16 cellular contexts compared by ENCODE assay signal in the genomic region with DNA sequence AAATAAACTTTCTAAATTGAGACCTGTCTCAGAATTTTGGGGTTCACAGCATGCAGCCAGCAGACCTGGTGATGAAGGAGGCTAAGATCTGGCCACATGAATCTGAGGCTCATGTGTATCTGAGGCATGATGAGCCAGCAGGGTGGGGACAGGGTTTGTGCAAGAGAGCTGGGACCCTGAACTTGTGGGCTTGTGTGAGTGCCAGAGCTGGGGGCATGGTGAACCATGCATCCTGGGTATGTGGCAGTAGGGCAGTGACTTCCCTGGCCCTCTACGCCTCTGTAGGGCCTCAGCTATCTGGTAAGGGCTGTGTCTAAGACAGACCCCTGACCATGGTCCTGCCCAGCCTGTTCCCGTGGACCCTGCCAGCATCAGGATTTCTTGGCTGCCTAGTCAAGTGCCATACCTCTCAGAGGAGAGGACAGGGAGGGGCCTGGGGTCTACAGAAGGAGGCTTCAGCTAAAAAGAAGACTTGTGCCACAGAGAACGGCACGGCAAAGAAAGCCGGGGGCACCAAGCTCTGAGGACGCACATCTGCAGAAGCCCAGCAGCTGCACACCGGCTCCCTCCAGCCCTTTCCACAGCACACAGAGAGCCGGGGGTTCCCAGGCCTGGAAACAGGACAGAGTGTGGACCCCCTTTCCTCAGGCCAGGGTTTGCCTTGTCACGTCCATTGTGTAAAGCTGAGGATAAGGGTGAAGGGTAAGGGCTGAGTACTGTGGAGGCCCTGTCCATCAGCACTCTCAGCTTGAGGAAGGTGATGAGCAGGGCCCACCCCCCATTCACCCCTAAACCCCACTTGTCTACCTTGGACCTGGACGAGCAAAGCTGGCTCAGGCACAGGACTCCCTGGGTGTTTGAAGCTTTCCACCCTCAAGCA.
DNase-seq lines count a peak whose midpoint lies in the region; ATAC-seq, FAIRE-seq and TF ChIP-seq lines count a peak whose summit lies in the region.
"Had no signal": no experiment of that assay in that cellular context is flagged by ENCODE, and none has a peak within 500 bp of the region (broad histone marks: within the 10 kb centered on the region; RNA-seq: fewer than 3 reads in every experiment).

No MANE protein-coding gene starts in this region.

- TF ChIP-seq CTCF in HepG2 (CRISPR knock-in tag; IDR thresholded peaks at IDR 0.05) = no peak
- no peak for TF ChIP-seq CTCF in right lobe of liver (IDR thresholded peaks at IDR 0.05)
- TF ChIP-seq CTCF in coronary artery (IDR thresholded peaks at IDR 0.05) = no peak

- ATAC-seq in HepG2 (no peak), right lobe of liver (no peak), GM21619 (IDR thresholded peaks at IDR 0.05; ENCODE audit: unreplicated experiment) (no peak)
- ATAC-seq in naive thymus-derived CD8-positive, alpha-beta T cell = no peak

- TF ChIP-seq POLR2A in HepG2 (IDR thresholded peaks at IDR 0.05; ENCODE audit: insufficient read depth in 1 of 2, low read depth in 2 of 2, low read length in 2 of 2) (no peak), right lobe of liver (IDR thresholded peaks at IDR 0.05) (no peak)

- WGBS in HepG2 (ENCODE audit: low lambda C conversion rate) = 87% methylated on average over 5 of the region's 10 CpGs
- 72% methylated on average over 6 of the region's 10 CpGs for WGBS in right lobe of liver (ENCODE audit: insufficient coverage, low coverage, low lambda C conversion rate, missing lambda C conversion rate)

- H3K27me3 Mint-ChIP-seq in naive thymus-derived CD8-positive, alpha-beta T cell = peaks cover 39 to 86% (median 51%) of the 10 kb centered on the region in 5 donors

- H3K4me3 ChIP-seq in HepG2 (replicated peaks in 1 of 3; ENCODE audit: insufficient read depth in 1 of 3, low read depth in 2 of 3, low read length in 3 of 3) (no peak overlapping the region), right lobe of liver (no peak overlapping the region), coronary artery (no peak overlapping the region)
- H3K4me3 ChIP-seq: MG63, Peyer's patch had no signal

- H3K36me3 Mint-ChIP-seq in naive thymus-derived CD8-positive, alpha-beta T cell = peaks cover 5 to 7% (median 5%) of the 10 kb centered on the region in 3 donors

- peaks cover 0 to 7% (median 0%) of the 10 kb centered on the region in 9 donors for H3K9me3 Mint-ChIP-seq in naive thymus-derived CD8-positive, alpha-beta T cell

- in situ Hi-C loops in HepG2 (cut with HindIII; ENCODE audit: extremely low pct_ligation_motif_present, low pct_unique_long_range_greater_than_20kb) = loop anchor here (5.0 kb wide), 1 partner anchor 348 kb away; no protein-coding TSS in a partner anchor

- CTCF ChIA-PET in HepG2 (lab: Yijun Ruan, JAX; ENCODE audit: low intra/inter-chr PET ratio, low total read pairs) = no interaction called here

- H2AFZ ChIP-seq in HepG2 (ENCODE audit: low read length) = no peak overlapping the region

- no peaks in the 10 kb centered on the region for H3K9me3 ChIP-seq in HepG2 (ENCODE audit: low read length)
- no peaks in the 10 kb centered on the region for H3K9me3 ChIP-seq in right lobe of liver
- H3K9me3 ChIP-seq: BE2C, MG63, Peyer's patch had no signal

- BruUV-seq in HepG2 (replicated peaks; lab: Mats Ljungman, UMichigan) = no TSS peak

- H3K27ac ChIP-seq in HepG2 (ENCODE audit: extremely low read length, insufficient read depth, low read length) (no peak overlapping the region), right lobe of liver (no peak overlapping the region), coronary artery (no peak overlapping the region)
- H3K27ac ChIP-seq: Peyer's patch had no signal

- peaks cover 2 to 65% of the 10 kb centered on the region in 2 experiments; a peak in 3 of 5 replicates for H3K27me3 ChIP-seq in HepG2 (ENCODE audit: control insufficient read depth in 1 of 2, insufficient read depth in 2 of 2, low read length in 2 of 2)
- H3K27me3 ChIP-seq in right lobe of liver = peaks cover 0 to 9% of the 10 kb centered on the region in 2 donors

- TF ChIP-seq EP300 in HepG2 (IDR thresholded peaks at IDR 0.05; ENCODE audit: low read depth in 2 of 2, low read length in 2 of 2) (no peak), HepG2 (CRISPR knock-in tag; IDR thresholded peaks at IDR 0.05; ENCODE audit: borderline replicate concordance) (no peak)

- no peak overlapping the region for H3K9ac ChIP-seq in HepG2 (ENCODE audit: insufficient read depth, low read depth, low read length)

- DNase-seq in HepG2 (ENCODE audit: low spot score) (no peak), right lobe of liver (no peak), coronary artery (ENCODE audit: low spot score) (peak; percentile 65), T-helper 1 cell (no peak), NCI-H2081 treated with DMSO at 0.1 percent for 48 hours (lab: John Stamatoyannopoulos, UW) (no peak)
- DNase-seq in naive thymus-derived CD8-positive, alpha-beta T cell = no peak
- DNase-seq: BE2C; CD8-positive, alpha-beta memory T cell; GF-D8; H9; NCI-H1930; NCI-H510A treated with DMSO at 0.1 percent for 48 hours; SHP77 had no signal

- H3K4me1 ChIP-seq in HepG2 (ENCODE audit: insufficient read depth, low read length) (peaks cover 15% of the 10 kb centered on the region), right lobe of liver (no peaks in the 10 kb centered on the region)
- H3K4me1 ChIP-seq: BE2C had no signal

- H3K4me3 Mint-ChIP-seq in naive thymus-derived CD8-positive, alpha-beta T cell = peak overlapping the region in 6 of 10 donors; percentile 15 to 53 (median 28)

- H3K36me3 ChIP-seq in HepG2 (replicated peaks in 1 of 2; ENCODE audit: control insufficient read depth in 1 of 2, insufficient read depth in 2 of 2, low read length in 2 of 2) (no peaks in the 10 kb centered on the region), right lobe of liver (no peaks in the 10 kb centered on the region)
- H3K36me3 ChIP-seq: BE2C, MG63, Peyer's patch had no signal

- peaks cover 10 to 24% (median 12%) of the 10 kb centered on the region in 4 donors for H3K4me1 Mint-ChIP-seq in naive thymus-derived CD8-positive, alpha-beta T cell

- no peak overlapping the region for H3K4me2 ChIP-seq in HepG2 (ENCODE audit: low read depth, low read length)

- POLR2A ChIA-PET in HepG2 (lab: Yijun Ruan, JAX) = no interaction called here
- POLR2A ChIA-PET in naive thymus-derived CD8-positive, alpha-beta T cell (lab: Charles Lee) = no interaction called here

- no peak overlapping the region for H3K27ac Mint-ChIP-seq in naive thymus-derived CD8-positive, alpha-beta T cell
- H3K27ac Mint-ChIP-seq: CD8-positive, alpha-beta memory T cell; H9 had no signal

- H4K20me1 ChIP-seq in HepG2 (ENCODE audit: insufficient read depth, low read length) = peaks cover 3% of the 10 kb centered on the region; the same call in 1 of the 2 replicates

- TF ChIP-seq RAD21 in HepG2 (CRISPR knock-in tag; IDR thresholded peaks at IDR 0.05) = no peak

- no peaks in the 10 kb centered on the region for H3K79me2 ChIP-seq in HepG2 (ENCODE audit: insufficient read depth, low read length)

- no peak for FAIRE-seq in HepG2 (lab: Jason Lieb, UNC)

- intact Hi-C loops in HepG2 (cut with micrococcal nuclease; ENCODE audit: unreplicated experiment) (no loop called here), right lobe of liver (cut with DNase I) (no loop called here)

TF ChIP-seq in HepG2, 621 proteins besides CTCF, POLR2A, EP300 and RAD21:
- TF ChIP-seq, protein P1, sequence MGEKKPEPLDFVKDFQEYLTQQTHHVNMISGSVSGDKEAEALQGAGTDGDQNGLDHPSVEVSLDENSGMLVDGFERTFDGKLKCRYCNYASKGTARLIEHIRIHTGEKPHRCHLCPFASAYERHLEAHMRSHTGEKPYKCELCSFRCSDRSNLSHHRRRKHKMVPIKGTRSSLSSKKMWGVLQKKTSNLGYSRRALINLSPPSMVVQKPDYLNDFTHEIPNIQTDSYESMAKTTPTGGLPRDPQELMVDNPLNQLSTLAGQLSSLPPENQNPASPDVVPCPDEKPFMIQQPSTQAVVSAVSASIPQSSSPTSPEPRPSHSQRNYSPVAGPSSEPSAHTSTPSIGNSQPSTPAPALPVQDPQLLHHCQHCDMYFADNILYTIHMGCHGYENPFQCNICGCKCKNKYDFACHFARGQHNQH (CRISPR knock-in tag; IDR thresholded peaks at IDR 0.05) = no peak
- TF ChIP-seq, protein P2, sequence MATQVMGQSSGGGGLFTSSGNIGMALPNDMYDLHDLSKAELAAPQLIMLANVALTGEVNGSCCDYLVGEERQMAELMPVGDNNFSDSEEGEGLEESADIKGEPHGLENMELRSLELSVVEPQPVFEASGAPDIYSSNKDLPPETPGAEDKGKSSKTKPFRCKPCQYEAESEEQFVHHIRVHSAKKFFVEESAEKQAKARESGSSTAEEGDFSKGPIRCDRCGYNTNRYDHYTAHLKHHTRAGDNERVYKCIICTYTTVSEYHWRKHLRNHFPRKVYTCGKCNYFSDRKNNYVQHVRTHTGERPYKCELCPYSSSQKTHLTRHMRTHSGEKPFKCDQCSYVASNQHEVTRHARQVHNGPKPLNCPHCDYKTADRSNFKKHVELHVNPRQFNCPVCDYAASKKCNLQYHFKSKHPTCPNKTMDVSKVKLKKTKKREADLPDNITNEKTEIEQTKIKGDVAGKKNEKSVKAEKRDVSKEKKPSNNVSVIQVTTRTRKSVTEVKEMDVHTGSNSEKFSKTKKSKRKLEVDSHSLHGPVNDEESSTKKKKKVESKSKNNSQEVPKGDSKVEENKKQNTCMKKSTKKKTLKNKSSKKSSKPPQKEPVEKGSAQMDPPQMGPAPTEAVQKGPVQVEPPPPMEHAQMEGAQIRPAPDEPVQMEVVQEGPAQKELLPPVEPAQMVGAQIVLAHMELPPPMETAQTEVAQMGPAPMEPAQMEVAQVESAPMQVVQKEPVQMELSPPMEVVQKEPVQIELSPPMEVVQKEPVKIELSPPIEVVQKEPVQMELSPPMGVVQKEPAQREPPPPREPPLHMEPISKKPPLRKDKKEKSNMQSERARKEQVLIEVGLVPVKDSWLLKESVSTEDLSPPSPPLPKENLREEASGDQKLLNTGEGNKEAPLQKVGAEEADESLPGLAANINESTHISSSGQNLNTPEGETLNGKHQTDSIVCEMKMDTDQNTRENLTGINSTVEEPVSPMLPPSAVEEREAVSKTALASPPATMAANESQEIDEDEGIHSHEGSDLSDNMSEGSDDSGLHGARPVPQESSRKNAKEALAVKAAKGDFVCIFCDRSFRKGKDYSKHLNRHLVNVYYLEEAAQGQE (IDR thresholded peaks at IDR 0.05; ENCODE audit: borderline replicate concordance in 1 of 2, low read depth in 1 of 2, low read length in 2 of 2) = peak; percentile 6 to 66; a peak in 3 of 4 replicates
